Comparison of ENCODE assay signal across 23 cellular contexts in genomic region chr3:5690904-5691532, GRCh38.
DNase-seq lines count a peak whose midpoint lies in the region; ATAC-seq, FAIRE-seq and TF ChIP-seq lines count a peak whose summit lies in the region.
"Had no signal": no experiment of that assay in that cellular context is flagged by ENCODE, and none has a peak within 500 bp of the region (broad histone marks: within the 10 kb centered on the region; RNA-seq: fewer than 3 reads in every experiment).

No MANE protein-coding gene starts in this region.

- peaks cover 10% of the 10 kb centered on the region for H3K4me1 Mint-ChIP-seq in neural progenitor cell
- H3K4me1 Mint-ChIP-seq: B cell; CD4-positive, alpha-beta memory T cell had no signal

- POLR2A ChIA-PET in K562 (lab: Yijun Ruan, JAX) = no interaction called here

- H4K20me1 ChIP-seq in K562 (replicated peaks; ENCODE audit: control insufficient read depth, insufficient read depth, low read length) (no peaks in the 10 kb centered on the region), neural progenitor cell (ENCODE audit: low read depth) (no peaks in the 10 kb centered on the region)

- in situ Hi-C loops in K562 (cut with MboI) = no loop called here

- H3K79me2 ChIP-seq in K562 (ENCODE audit: control insufficient read depth, insufficient read depth, low read length) (no peaks in the 10 kb centered on the region), neural progenitor cell (ENCODE audit: low read depth) (no peaks in the 10 kb centered on the region)

- DNase-seq in D721Med (ENCODE audit: insufficient read length, low spot score) = no peak
- DNase-seq in LoVo (ENCODE audit: low spot score) = peak; percentile 2
- DNase-seq in K562 (ENCODE audit: extremely low read depth in 1 of 4, low spot score in 3 of 4) = no peak
- DNase-seq in neural progenitor cell (ENCODE audit: low spot score) = no peak
- DNase-seq in NCI-H1105 (lab: John Stamatoyannopoulos, UW) = no peak
- DNase-seq: C1 segment of cervical spinal cord; CD4-positive, alpha-beta memory T cell; COR-L47; DMS 273 treated with DMSO at 0.1 percent for 48 hours; DMS79 treated with DMSO at 0.1 percent for 48 hours; EL; GOT3; H9; HFFc6; IMR-90; KG1 had no signal

- no peak overlapping the region for H3K9ac ChIP-seq in K562 (ENCODE audit: insufficient read depth in 1 of 2, low read depth in 2 of 2, low read length in 2 of 2)
- H3K9ac ChIP-seq in neural progenitor cell = no peak overlapping the region

- intact Hi-C loops in K562 (cut with micrococcal nuclease) = no loop called here

- H3K4me1 ChIP-seq in K562 (replicated peaks in 1 of 2; ENCODE audit: control insufficient read depth in 2 of 2, insufficient read depth in 2 of 2, low read length in 2 of 2) (no peaks in the 10 kb centered on the region), neural progenitor cell (no peaks in the 10 kb centered on the region)

- H3K4me3 Mint-ChIP-seq in neural progenitor cell = peak overlapping the region; percentile 34
- H3K4me3 Mint-ChIP-seq: B cell; CD4-positive, alpha-beta memory T cell; H9; HFFc6 had no signal

- H3K36me3 Mint-ChIP-seq in neural progenitor cell = no peaks in the 10 kb centered on the region
- H3K36me3 Mint-ChIP-seq: CD4-positive, alpha-beta memory T cell had no signal

- H3K36me3 ChIP-seq in K562 (ENCODE audit: control insufficient read depth, insufficient read depth, low read length) = no peaks in the 10 kb centered on the region
- H3K36me3 ChIP-seq in neural progenitor cell = no peaks in the 10 kb centered on the region

- TF ChIP-seq CTCF in D721Med (IDR thresholded peaks at IDR 0.05; ENCODE audit: insufficient read depth, missing control alignments) (no peak), K562 (IDR thresholded peaks at IDR 0.05 in 2 of 3, conservative IDR thresholded peaks at IDR 0.05 in 1 of 3; ENCODE audit: insufficient read depth in 2 of 3, low read depth in 1 of 3, low read length in 3 of 3) (no peak), neural progenitor cell (IDR thresholded peaks at IDR 0.05) (no peak)

- H3K9me3 ChIP-seq in K562 (replicated peaks; ENCODE audit: control insufficient read depth, insufficient read depth, low read depth, low read length) (no peaks in the 10 kb centered on the region), neural progenitor cell (ENCODE audit: low read depth) (no peaks in the 10 kb centered on the region)

- no peaks in the 10 kb centered on the region for H3F3A ChIP-seq in neural progenitor cell (ENCODE audit: low read depth)

- H3K4me3 ChIP-seq in K562 (no peak overlapping the region), neural progenitor cell (no peak overlapping the region)

- CTCF ChIA-PET in K562 (lab: Yijun Ruan, JAX; ENCODE audit: low intra/inter-chr PET ratio) = no interaction called here

- no peak for ATAC-seq in K562
- no peak for ATAC-seq in GM21737 (IDR thresholded peaks at IDR 0.05; ENCODE audit: unreplicated experiment)
- no peak for ATAC-seq in HG03457 (IDR thresholded peaks at IDR 0.05; ENCODE audit: unreplicated experiment)

- 28% methylated on average over 3 of the region's 3 CpGs for WGBS in K562 (ENCODE audit: insufficient coverage, low coverage, missing lambda C conversion rate)

- TF ChIP-seq POLR2A in K562 (conservative IDR thresholded peaks at IDR 0.05) = no peak

- no peak overlapping the region for H3K27ac ChIP-seq in K562 (ENCODE audit: extremely low read depth, low read depth, low read length)
- H3K27ac ChIP-seq in neural progenitor cell = no peak overlapping the region
- H3K27ac ChIP-seq: HL-60 had no signal

- peaks cover 6% of the 10 kb centered on the region for H3K27me3 Mint-ChIP-seq in neural progenitor cell (ENCODE audit: insufficient read depth, low read depth)
- H3K27me3 Mint-ChIP-seq: B cell had no signal

- peaks cover 12% of the 10 kb centered on the region for H3K9me3 Mint-ChIP-seq in neural progenitor cell

- H3K4me2 ChIP-seq in K562 (ENCODE audit: insufficient read depth, low read length) = no peak overlapping the region
- H3K4me2 ChIP-seq in neural progenitor cell = no peak overlapping the region

- H3K27ac Mint-ChIP-seq in neural progenitor cell = no peak overlapping the region
- H3K27ac Mint-ChIP-seq: B cell; CD4-positive, alpha-beta memory T cell; H9; HFFc6 had no signal

- H3K27me3 ChIP-seq in K562 (ENCODE audit: control insufficient read depth in 2 of 2, insufficient read depth in 2 of 2, low read length in 2 of 2) (no peaks in the 10 kb centered on the region), neural progenitor cell (no peaks in the 10 kb centered on the region)

- H2AFZ ChIP-seq in K562 (ENCODE audit: low read depth, low read length) = no peak overlapping the region
- H2AFZ ChIP-seq in neural progenitor cell (replicated peaks) = no peak overlapping the region

- TF ChIP-seq EP300 in K562 (IDR thresholded peaks at IDR 0.05; ENCODE audit: low read length) = no peak

- FAIRE-seq in D721Med (lab: Jason Lieb, UNC) (peak; percentile 11), K562 (lab: Jason Lieb, UNC) (no peak)
- FAIRE-seq: A204.1, G401.6, GM12892 had no signal

- TF ChIP-seq RAD21 in K562 (CRISPR knock-in tag; conservative IDR thresholded peaks at IDR 0.05 in 1 of 2, IDR thresholded peaks at IDR 0.05 in 1 of 2) = no peak

- no TSS peak for BruUV-seq in K562 (replicated peaks; lab: Mats Ljungman, UMichigan)

- no peaks in the 10 kb centered on the region for H3K9me1 ChIP-seq in K562 (ENCODE audit: control insufficient read depth, insufficient read depth, low read length)

TF ChIP-seq in K562, 482 proteins besides CTCF, POLR2A, EP300 and RAD21 (continues in another document):
- no peak for TF ChIP-seq SMAD1 (IDR thresholded peaks at IDR 0.05; ENCODE audit: low read depth, low read length, partially characterized antibody)
- no peak for TF ChIP-seq NR1H2 (CRISPR knock-in tag; IDR thresholded peaks at IDR 0.05)
- TF ChIP-seq PTBP1 (IDR thresholded peaks at IDR 0.05; ENCODE audit: low read depth, low read length) = no peak
- TF ChIP-seq ZSCAN32 (CRISPR knock-in tag; IDR thresholded peaks at IDR 0.05) = no peak
- TF ChIP-seq ZNF280A (IDR thresholded peaks at IDR 0.05; ENCODE audit: low read depth, partially characterized antibody) = peak; percentile 41
- TF ChIP-seq PTTG1 (tag; IDR thresholded peaks at IDR 0.05; ENCODE audit: low read depth) = no peak
- TF ChIP-seq TRIM28 (IDR thresholded peaks at IDR 0.05) = 0 out of 2 replicates have a peak, but pooled peaks have one; percentile 30
- TF ChIP-seq GATA2 (CRISPR knock-in tag; IDR thresholded peaks at IDR 0.05) = no peak
- no peak for TF ChIP-seq ARID4B (CRISPR knock-in tag; IDR thresholded peaks at IDR 0.05)
- TF ChIP-seq ZNF75A (CRISPR knock-in tag; IDR thresholded peaks at IDR 0.05) = no peak
- TF ChIP-seq DPF2 (IDR thresholded peaks at IDR 0.05) = no peak
- no peak for TF ChIP-seq KLF6 (CRISPR knock-in tag; IDR thresholded peaks at IDR 0.05; ENCODE audit: borderline replicate concordance)
- TF ChIP-seq HNRNPK (IDR thresholded peaks at IDR 0.05; ENCODE audit: low read depth, low read length, poor library complexity, severe bottlenecking) = no peak
